Comparison of ENCODE assay signal across 14 cellular contexts in the genomic region with DNA sequence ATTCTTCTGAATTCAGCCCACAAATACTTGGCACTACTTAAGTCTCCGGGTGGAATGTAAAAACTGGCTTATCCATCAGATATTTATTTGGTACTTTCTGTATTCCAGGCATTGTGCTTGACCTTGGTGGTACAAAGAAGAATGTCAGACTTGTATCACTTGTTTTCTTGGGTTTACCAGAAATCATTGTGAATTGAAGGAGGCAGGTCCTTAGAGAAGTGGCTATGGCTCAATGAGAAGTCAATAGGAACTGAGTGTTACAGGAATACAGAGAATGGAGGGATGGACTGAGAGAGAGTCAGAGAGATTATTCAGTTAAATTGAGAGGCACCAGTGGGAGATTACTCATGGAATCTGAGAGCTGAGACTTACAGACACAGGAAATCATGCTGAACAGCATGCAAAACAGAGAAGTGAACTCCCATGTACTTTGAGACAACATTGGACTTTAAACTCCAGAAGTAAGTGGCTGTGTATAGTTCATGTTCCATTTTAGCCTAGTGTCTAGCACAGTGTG.
DNase-seq lines count a peak whose midpoint lies in the region; TF ChIP-seq lines count a peak whose summit lies in the region.
"Had no signal": no experiment of that assay in that cellular context is flagged by ENCODE, and none has a peak within 500 bp of the region (broad histone marks: within the 10 kb centered on the region; RNA-seq: fewer than 3 reads in every experiment).

No MANE protein-coding gene starts in this region.

- H3K36me3 ChIP-seq in duodenal mucosa (ENCODE audit: control insufficient read depth in 1 of 2, insufficient read depth in 2 of 2, low read length in 2 of 2): no peaks in the 10 kb centered on the region
- H3K36me3 ChIP-seq in osteoblast (ENCODE audit: insufficient read depth, low read length): no peaks in the 10 kb centered on the region
- no peaks in the 10 kb centered on the region for H3K36me3 ChIP-seq in BE2C
- H3K36me3 ChIP-seq: BLaER1 had no signal

- no peaks in the 10 kb centered on the region for H4K20me1 ChIP-seq in osteoblast (ENCODE audit: insufficient read depth, low read length)
- H4K20me1 ChIP-seq: BLaER1 had no signal

- H3K9me3 Mint-ChIP-seq in type B pancreatic cell: no peaks in the 10 kb centered on the region

- H3K79me2 ChIP-seq in osteoblast (ENCODE audit: insufficient read depth, low read length): no peaks in the 10 kb centered on the region

- no peak overlapping the region for H3K9ac ChIP-seq in duodenal mucosa (ENCODE audit: low read depth in 1 of 2, low read length in 2 of 2)
- H3K9ac ChIP-seq: BLaER1 had no signal

- H2AFZ ChIP-seq in osteoblast (ENCODE audit: low read length): peak overlapping the region; percentile 43

- peak; percentile 98 for DNase-seq in AG10803 (ENCODE audit: low read depth)
- peak; percentile 65 for DNase-seq in M059J (ENCODE audit: low read depth)
- peak; percentile 38 for DNase-seq in osteoblast (ENCODE audit: insufficient read length, low spot score, missing footprints)
- no peak for DNase-seq in BE2C
- no peak for DNase-seq in amniotic stem cell (lab: John Stamatoyannopoulos, UW)
- DNase-seq in NCI-H524 treated with DMSO at 0.1 percent for 48 hours (lab: John Stamatoyannopoulos, UW): no peak
- no peak for DNase-seq in type B pancreatic cell (ENCODE audit: extremely low spot score, unreplicated experiment)
- DNase-seq: activated CD4-positive, alpha-beta T cell treated with anti-CD3 and anti-CD28 coated beads, Interleukin-2, amount 10 ng/mL, durations not matched to agents 7 days and 5 days; NCI-H345; nucleus accumbens; stimulated activated CD4-positive, alpha-beta T cell treated with anti-CD3 and anti-CD28 coated beads, Interleukin-1b, Interleukin-23, amount 100 ng/mL, for 48 hours had no signal

- H3K27me3 ChIP-seq in duodenal mucosa (ENCODE audit: control insufficient read depth in 1 of 2, insufficient read depth in 2 of 2, low read length in 2 of 2) (no peaks in the 10 kb centered on the region), osteoblast (ENCODE audit: insufficient read depth, low read length) (no peaks in the 10 kb centered on the region), BE2C (no peaks in the 10 kb centered on the region)
- H3K27me3 ChIP-seq: BLaER1 had no signal

- H3K4me1 ChIP-seq in duodenal mucosa (ENCODE audit: control insufficient read depth in 1 of 2, insufficient read depth in 2 of 2, low read length in 2 of 2): no peaks in the 10 kb centered on the region
- peaks cover 33% of the 10 kb centered on the region for H3K4me1 ChIP-seq in osteoblast (ENCODE audit: insufficient read depth, low read length)
- H3K4me1 ChIP-seq in BE2C: no peaks in the 10 kb centered on the region

- peak overlapping the region; percentile 6 for H3K4me2 ChIP-seq in osteoblast (ENCODE audit: insufficient read depth, low read length)
- H3K4me2 ChIP-seq: BLaER1 had no signal

- H3K27ac Mint-ChIP-seq in type B pancreatic cell: no peak overlapping the region
- H3K27ac Mint-ChIP-seq: activated CD4-positive, alpha-beta T cell treated with anti-CD3 and anti-CD28 coated beads, Interleukin-2, amount 10 ng/mL, durations not matched to agents 7 days and 5 days; stimulated activated effector memory CD8-positive, alpha-beta T cell treated with anti-CD3 and anti-CD28 coated beads, Interleukin-12 subunit alpha, Interleukin-12 subunit beta, amount 100 ng/mL, for 72 hours had no signal

- no peak overlapping the region for H3K4me3 Mint-ChIP-seq in type B pancreatic cell
- H3K4me3 Mint-ChIP-seq: activated CD4-positive, alpha-beta T cell treated with anti-CD3 and anti-CD28 coated beads, Interleukin-2, amount 10 ng/mL, durations not matched to agents 7 days and 5 days; stimulated activated effector memory CD8-positive, alpha-beta T cell treated with anti-CD3 and anti-CD28 coated beads, Interleukin-12 subunit alpha, Interleukin-12 subunit beta, amount 100 ng/mL, for 72 hours had no signal

- H3K9me3 ChIP-seq in duodenal mucosa (ENCODE audit: control insufficient read depth in 1 of 2, low read length in 2 of 2) (no peaks in the 10 kb centered on the region), osteoblast (ENCODE audit: low read depth, low read length) (no peaks in the 10 kb centered on the region), BE2C (no peaks in the 10 kb centered on the region)

- H3K4me1 Mint-ChIP-seq in type B pancreatic cell (ENCODE audit: unreplicated experiment): peaks cover 4% of the 10 kb centered on the region
- H3K4me1 Mint-ChIP-seq: stimulated activated effector memory CD8-positive, alpha-beta T cell treated with anti-CD3 and anti-CD28 coated beads, Interleukin-12 subunit alpha, Interleukin-12 subunit beta, amount 100 ng/mL, for 72 hours had no signal

- no peaks in the 10 kb centered on the region for H3K36me3 Mint-ChIP-seq in type B pancreatic cell
- H3K36me3 Mint-ChIP-seq: stimulated activated effector memory CD8-positive, alpha-beta T cell treated with anti-CD3 and anti-CD28 coated beads, Interleukin-12 subunit alpha, Interleukin-12 subunit beta, amount 100 ng/mL, for 72 hours had no signal

- peak overlapping the region; percentile 17 for H3K27ac ChIP-seq in duodenal mucosa (ENCODE audit: low read depth, low read length)
- H3K27ac ChIP-seq in osteoblast (ENCODE audit: low read depth, low read length): peak overlapping the region; percentile 54
- H3K27ac ChIP-seq: BLaER1 had no signal

- TF ChIP-seq CTCF in AG10803 (conservative IDR thresholded peaks at IDR 0.05; ENCODE audit: low read length): no peak
- TF ChIP-seq CTCF in osteoblast (IDR thresholded peaks at IDR 0.05; ENCODE audit: extremely low read depth, low read depth, low read length): no peak
- TF ChIP-seq CTCF in BE2C (IDR thresholded peaks at IDR 0.05; ENCODE audit: low read depth, low read length): no peak
- no peak for TF ChIP-seq CTCF in type B pancreatic cell (conservative IDR thresholded peaks at IDR 0.05)

- H3K27me3 Mint-ChIP-seq in type B pancreatic cell: no peaks in the 10 kb centered on the region
- H3K27me3 Mint-ChIP-seq: activated CD4-positive, alpha-beta T cell treated with anti-CD3 and anti-CD28 coated beads, Interleukin-2, amount 10 ng/mL, durations not matched to agents 7 days and 5 days had no signal

- H3K4me3 ChIP-seq in AG10803 (ENCODE audit: low read length) (no peak overlapping the region; the same call in 1 of the 2 replicates), duodenal mucosa (ENCODE audit: low read depth in 1 of 2, low read length in 2 of 2) (no peak overlapping the region), osteoblast (ENCODE audit: insufficient read depth, low read length) (no peak overlapping the region), BE2C (ENCODE audit: low read depth, low read length) (no peak overlapping the region)
- H3K4me3 ChIP-seq: BLaER1 had no signal

Comparison
In these comparisons a context has a peak if more than half of its experiments do, and no peak if none do; other contexts are left out.
1. DNase-seq: peak in AG10803 (single experiment), M059J (single experiment) and osteoblast (single experiment); none in BE2C (single experiment), amniotic stem cell (single experiment), NCI-H524 treated with DMSO at 0.1 percent for 48 hours (single experiment) and type B pancreatic cell (single experiment).